In the genomic region with DNA sequence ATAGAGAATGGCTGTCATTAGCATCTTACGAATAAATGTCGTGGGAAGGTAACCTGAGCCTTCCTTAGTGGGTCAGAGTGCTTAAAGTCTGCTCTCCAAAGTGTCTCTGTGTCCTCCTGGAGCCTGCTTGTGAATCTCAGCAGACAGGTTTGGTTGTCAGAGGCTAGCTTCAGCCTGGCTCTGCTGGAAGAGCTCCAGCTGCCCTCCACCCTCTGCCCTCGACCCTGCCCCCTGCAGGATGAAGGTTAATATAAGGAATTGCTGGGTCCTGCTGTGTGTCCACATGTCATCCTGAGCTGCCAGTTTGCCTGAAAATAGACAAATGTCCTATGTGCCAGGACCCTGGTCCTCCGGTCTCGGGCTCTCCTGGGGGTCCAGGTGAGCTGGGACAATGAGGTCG, we compare ENCODE assay signal across 21 cellular contexts. TPM values are rescaled to one million over a fixed set of nuclear protein-coding genes. Genes with fewer than 3 reads are reported as not detected.
DNase-seq lines count a peak whose midpoint lies in the region; ATAC-seq, FAIRE-seq and TF ChIP-seq lines count a peak whose summit lies in the region.
"Had no signal": no experiment of that assay in that cellular context is flagged by ENCODE, and none has a peak within 500 bp of the region (broad histone marks: within the 10 kb centered on the region; RNA-seq: fewer than 3 reads in every experiment).

No MANE protein-coding gene starts in this region.

- peaks cover 5% of the 10 kb centered on the region; the same call in 1 of the 2 replicates for H3K9me2 ChIP-seq in GM23338 (ENCODE audit: insufficient read depth)

- intact Hi-C loops in left colon (cut with DNase I, micrococcal nuclease) = no loop called here

- no peak overlapping the region for H3K4me2 ChIP-seq in A549
- no peak overlapping the region for H3K4me2 ChIP-seq in GM23338
- H3K4me2 ChIP-seq: KMS-11 had no signal

- no peak overlapping the region for H3K27ac ChIP-seq in A549
- no peak overlapping the region for H3K27ac ChIP-seq in GM23338 (ENCODE audit: low read depth)
- H3K27ac ChIP-seq: body of pancreas, HL-60, KMS-11, SJSA1, uterus had no signal

- peak in 1 of 2 experiments; percentile 58 for DNase-seq in A549 (ENCODE audit: low read depth in 1 of 2, low spot score in 1 of 2)
- peak; percentile 80 for DNase-seq in GM23338 (ENCODE audit: low spot score)
- peak; percentile 5 for DNase-seq in OCI-M1 (lab: John Stamatoyannopoulos, UW)
- peak; percentile 82 for DNase-seq in islet precursor cell
- DNase-seq in Ammon's horn (ENCODE audit: low spot score) = no peak
- DNase-seq in left colon = no peak
- no peak for DNase-seq in activated naive CD8-positive, alpha-beta T cell treated with anti-CD3 and anti-CD28 coated beads for 36 hours
- no peak for DNase-seq in activated CD8-positive, alpha-beta memory T cell treated with anti-CD3 and anti-CD28 coated beads, Interleukin-2, amount 50 U/mL, for 4 hours
- DNase-seq: activated CD4-positive, alpha-beta T cell treated with anti-CD3 and anti-CD28 coated beads, Interleukin-2, amount 10 ng/mL, durations not matched to agents 24 days and 14 days; activated T-cell treated with anti-CD3 and anti-CD28 coated beads, Interleukin-2, amount 50 U/mL, for 48 hours; body of pancreas; COR-L47; NCI-H1417 treated with DMSO at 0.1 percent for 48 hours; stimulated activated CD4-positive, alpha-beta T cell treated with anti-CD3 and anti-CD28 coated beads, Interleukin-15, amount 100 ng/mL, for 24 hours; T1000; uterus had no signal

- no peak for FAIRE-seq in A549 (lab: Jason Lieb, UNC)

- no peaks in the 10 kb centered on the region for H3F3A ChIP-seq in GM23338 (replicated peaks; ENCODE audit: low read depth)

- CTCF ChIA-PET in A549 (lab: Yijun Ruan, JAX) = interaction anchor here (1.2 to 26.8 kb wide), 3 partner anchors 9 to 53 kb away, joined by 3 to 331 read pairs (median 11); no protein-coding TSS in a partner anchor

- no peak for TF ChIP-seq RAD21 in A549 (conservative IDR thresholded peaks at IDR 0.05 in 1 of 2, IDR thresholded peaks at IDR 0.05 in 1 of 2)

- POLR2A ChIA-PET in A549 (lab: Yijun Ruan, JAX) = no interaction called here

- peaks cover 7% of the 10 kb centered on the region for H3K27me3 Mint-ChIP-seq in GM23338 (ENCODE audit: insufficient read depth, low read depth, poor library complexity)
- peaks cover 17% of the 10 kb centered on the region for H3K27me3 Mint-ChIP-seq in activated naive CD8-positive, alpha-beta T cell treated with anti-CD3 and anti-CD28 coated beads for 36 hours

- H3K9me3 ChIP-seq in A549 = no peaks in the 10 kb centered on the region
- H3K9me3 ChIP-seq: body of pancreas, SJSA1, uterus had no signal

- TF ChIP-seq EP300 in A549 (IDR thresholded peaks at IDR 0.05) = no peak

- no peaks in the 10 kb centered on the region for H3K27me3 ChIP-seq in GM23338 (ENCODE audit: insufficient read depth)
- H3K27me3 ChIP-seq: body of pancreas, uterus had no signal

- no peaks in the 10 kb centered on the region for H3K36me3 ChIP-seq in GM23338 (ENCODE audit: insufficient read depth)
- H3K36me3 ChIP-seq: SJSA1, uterus had no signal

- H3K27ac Mint-ChIP-seq in GM23338 = no peak overlapping the region
- no peak overlapping the region for H3K27ac Mint-ChIP-seq in activated naive CD8-positive, alpha-beta T cell treated with anti-CD3 and anti-CD28 coated beads for 36 hours
- H3K27ac Mint-ChIP-seq: activated CD4-positive, alpha-beta T cell treated with anti-CD3 and anti-CD28 coated beads, Interleukin-2, amount 10 ng/mL, durations not matched to agents 24 days and 14 days; activated naive CD4-positive, alpha-beta T cell treated with anti-CD3 and anti-CD28 coated beads, Interleukin-2, amount 50 U/mL, for 72 hours; dendritic cell treated with granulocyte-macrophage colony-stimulating factor and Interleukin-4, amounts not matched to agents 40 ng/mL and 50 ng/mL, for 4 days had no signal

- H3K4me3 ChIP-seq in A549 = no peak overlapping the region
- no peak overlapping the region for H3K4me3 ChIP-seq in GM23338
- H3K4me3 ChIP-seq: body of pancreas, SJSA1, uterus had no signal

- H3K4me1 Mint-ChIP-seq in GM23338 = peaks cover 22% of the 10 kb centered on the region
- peaks cover 4% of the 10 kb centered on the region for H3K4me1 Mint-ChIP-seq in activated naive CD8-positive, alpha-beta T cell treated with anti-CD3 and anti-CD28 coated beads for 36 hours

- 61% methylated on average over 6 of the region's 6 CpGs for WGBS in A549 (ENCODE audit: missing lambda C conversion rate)

- H3K36me3 Mint-ChIP-seq in GM23338 (ENCODE audit: low read depth) = no peaks in the 10 kb centered on the region; the same call in 2 of the 3 replicates
- H3K36me3 Mint-ChIP-seq in activated naive CD8-positive, alpha-beta T cell treated with anti-CD3 and anti-CD28 coated beads for 36 hours = no peaks in the 10 kb centered on the region
- H3K36me3 Mint-ChIP-seq: activated naive CD4-positive, alpha-beta T cell treated with anti-CD3 and anti-CD28 coated beads, Interleukin-2, amount 50 U/mL, for 72 hours had no signal

- no peaks in the 10 kb centered on the region for H4K20me1 ChIP-seq in GM23338 (replicated peaks; ENCODE audit: insufficient read depth)

- no peak for TF ChIP-seq CTCF in A549 (IDR thresholded peaks at IDR 0.05)
- peak; percentile 59 to 70 for TF ChIP-seq CTCF in GM23338 (conservative IDR thresholded peaks at IDR 0.05; ENCODE audit: low read depth in 2 of 2)

- no peak overlapping the region for H2AFZ ChIP-seq in GM23338

- H3K4me3 Mint-ChIP-seq in GM23338 = no peak overlapping the region
- no peak overlapping the region for H3K4me3 Mint-ChIP-seq in activated naive CD8-positive, alpha-beta T cell treated with anti-CD3 and anti-CD28 coated beads for 36 hours
- H3K4me3 Mint-ChIP-seq: activated CD4-positive, alpha-beta T cell treated with anti-CD3 and anti-CD28 coated beads, Interleukin-2, amount 10 ng/mL, durations not matched to agents 24 days and 14 days; dendritic cell treated with granulocyte-macrophage colony-stimulating factor and Interleukin-4, amounts not matched to agents 40 ng/mL and 50 ng/mL, for 4 days had no signal

- no peaks in the 10 kb centered on the region for H3K9me3 Mint-ChIP-seq in GM23338
- H3K9me3 Mint-ChIP-seq in activated naive CD8-positive, alpha-beta T cell treated with anti-CD3 and anti-CD28 coated beads for 36 hours = no peaks in the 10 kb centered on the region
- H3K9me3 Mint-ChIP-seq: activated CD4-positive, alpha-beta T cell treated with anti-CD3 and anti-CD28 coated beads, Interleukin-2, amount 10 ng/mL, durations not matched to agents 24 days and 14 days; dendritic cell treated with granulocyte-macrophage colony-stimulating factor and Interleukin-4, amounts not matched to agents 40 ng/mL and 50 ng/mL, for 4 days had no signal

- ATAC-seq in A549 = peak; percentile 21 to 70; a peak in 4 of 6 replicates
- ATAC-seq in GM23338 = peak; percentile 90
- no peak for ATAC-seq in left colon
- ATAC-seq: body of pancreas had no signal

- H3K4me1 ChIP-seq in A549 (no peaks in the 10 kb centered on the region), GM23338 (ENCODE audit: insufficient read depth) (peaks cover 4% of the 10 kb centered on the region; the same call in 1 of the 2 replicates)
- H3K4me1 ChIP-seq: SJSA1, uterus had no signal

- TF ChIP-seq POLR2A in A549 (IDR thresholded peaks at IDR 0.05; ENCODE audit: low read length) = no peak

- no peaks in the 10 kb centered on the region for H3K79me2 ChIP-seq in GM23338 (replicated peaks; ENCODE audit: insufficient read depth)

TF ChIP-seq in A549, 52 proteins besides CTCF, POLR2A, EP300 and RAD21:
- TF ChIP-seq SMC3 (IDR thresholded peaks at IDR 0.05) = no peak
- TF ChIP-seq NR3C1 (IDR thresholded peaks at IDR 0.05) = no peak
- TF ChIP-seq, protein P1, sequence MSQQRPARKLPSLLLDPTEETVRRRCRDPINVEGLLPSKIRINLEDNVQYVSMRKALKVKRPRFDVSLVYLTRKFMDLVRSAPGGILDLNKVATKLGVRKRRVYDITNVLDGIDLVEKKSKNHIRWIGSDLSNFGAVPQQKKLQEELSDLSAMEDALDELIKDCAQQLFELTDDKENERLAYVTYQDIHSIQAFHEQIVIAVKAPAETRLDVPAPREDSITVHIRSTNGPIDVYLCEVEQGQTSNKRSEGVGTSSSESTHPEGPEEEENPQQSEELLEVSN (IDR thresholded peaks at IDR 0.05; ENCODE audit: borderline replicate concordance, low read depth) = no peak
- TF ChIP-seq POLR2AphosphoS2 (conservative IDR thresholded peaks at IDR 0.05; ENCODE audit: low read length) = no peak
TF ChIP-seq in A549: peak in this region for 0.

TF ChIP-seq in GM23338, 12 proteins besides CTCF, POLR2A, EP300 and RAD21 (continues in another document):
- no peak for TF ChIP-seq STAT1 (IDR thresholded peaks at IDR 0.05; ENCODE audit: unreplicated experiment)

RNA-seq across cellular contexts. Expression of a gene that starts 33.5 kb away (rescaled TPM):
- polyA plus RNA-seq in A549 (2011; rRNA removed) (17.8 and 22.8 TPM in 2 replicates), A549 (2017; fragmentation: RNase III; extraction: RNeasy Plus Mini Kit Qiagen cat#74134 plus additional on column Dnase treatment) (22.0 to 24.5 TPM (median 23.8 TPM) in 3 replicates), GM23338 (2016; fragmentation: Nextera tagmentation; extraction: Ambion mirVana) (28.3 and 30.6 TPM in 2 replicates)
- 31.6 and 32.0 TPM in 2 replicates for polyA plus RNA-seq in A549 (2012; cell fraction: cytosol; rRNA removed)
- 25.5 and 30.3 TPM in 2 replicates for polyA plus RNA-seq in A549 (2012; cell fraction: nucleus; rRNA removed)
- 7.5 and 7.7 TPM in 2 replicates for polyA minus RNA-seq in A549 (2011; rRNA and poly(A)+ RNA removed)
- total RNA-seq in GM23338 (2014; rRNA removed; shearing (Covaris generic)) = 6.7 and 8.7 TPM in 2 replicates
- 1 to 10 TPM; 1.7 to 3.2 TPM for total RNA-seq in left colon
- 1 to 10 TPM; 9.9 TPM for total RNA-seq in activated naive CD8-positive, alpha-beta T cell treated with anti-CD3 and anti-CD28 coated beads for 36 hours

Comparison
In these comparisons a context has a peak if more than half of its experiments do, and no peak if none do; other contexts are left out.
1. DNase-seq: peak in GM23338 (single experiment), OCI-M1 (single experiment) and islet precursor cell (single experiment); none in Ammon's horn (single experiment), left colon (0 of 2), activated naive CD8-positive, alpha-beta T cell treated with anti-CD3 and anti-CD28 coated beads for 36 hours (single experiment) and activated CD8-positive, alpha-beta memory T cell treated with anti-CD3 and anti-CD28 coated beads, Interleukin-2, amount 50 U/mL, for 4 hours (single experiment).